ENCODE assay signal across 24 cellular contexts in the genomic region with DNA sequence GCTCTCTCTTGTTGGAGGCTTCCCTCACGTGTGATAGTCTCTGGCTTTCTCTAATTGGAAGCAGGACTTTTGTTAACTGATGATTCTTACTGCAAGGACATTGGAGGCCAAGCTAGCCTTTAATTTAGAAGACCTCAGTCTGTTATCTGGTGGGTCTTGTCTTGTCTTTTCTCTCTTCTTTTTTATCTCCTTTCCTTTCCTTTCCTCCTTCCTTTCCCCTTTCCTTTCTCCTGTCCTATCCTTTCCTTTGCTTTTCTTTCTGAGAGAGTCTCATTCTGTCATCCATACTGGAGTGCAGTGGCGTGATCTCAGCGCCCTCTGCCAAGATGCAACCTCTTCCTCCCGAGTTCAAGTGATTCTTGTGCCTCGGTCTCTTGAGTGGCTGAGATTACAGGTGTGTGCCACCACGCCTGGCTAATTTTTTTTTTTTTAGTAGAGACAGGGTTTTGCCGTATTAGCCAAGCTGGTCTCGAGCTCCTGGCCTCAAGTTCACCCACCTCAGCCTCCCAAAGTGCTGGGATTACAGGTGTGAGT.
"Had no signal": no experiment of that assay in that cellular context is flagged by ENCODE, and none has a peak within 500 bp of the region (broad histone marks: within the 10 kb centered on the region; RNA-seq: fewer than 3 reads in every experiment).

No MANE protein-coding gene starts in this region.

- H3K4me3 Mint-ChIP-seq: activated CD8-positive, alpha-beta T cell treated with anti-CD3 and anti-CD28 coated beads, Interleukin-2, amount 10 ng/mL, durations not matched to agents 7 days and 5 days; activated naive CD4-positive, alpha-beta T cell treated with anti-CD3 and anti-CD28 coated beads, Interleukin-2, amount 50 U/mL, for 24 hours; T-helper 1 cell treated with Interleukin-12 subunit alpha and Interleukin-12 subunit beta and Interleukin-4 antibody, amounts not matched to agents 30 μg/mL and 1 μg/mL, for 36 hours had no signal

- H3K4me1 ChIP-seq: breast epithelium, SJCRH30 had no signal

- DNase-seq: activated CD4-positive, alpha-beta T cell treated with anti-CD3 and anti-CD28 coated beads for 48 hours; activated CD4-positive, alpha-beta T cell treated with anti-CD3 and anti-CD28 coated beads, Interleukin-2, amount 50 U/mL, for 4 hours; activated CD4-positive, CD25-positive, alpha-beta regulatory T cell treated with anti-CD3 and anti-CD28 coated beads, Interleukin-2, amount 50 U/mL, for 72 hours; activated CD8-positive, alpha-beta memory T cell treated with anti-CD3 and anti-CD28 coated beads, Interleukin-2, amount 50 U/mL, for 48 hours; activated CD8-positive, alpha-beta T cell treated with anti-CD3 and anti-CD28 coated beads, Interleukin-2, amount 10 ng/mL, durations not matched to agents 7 days and 5 days; activated effector memory CD4-positive, alpha-beta T cell treated with Interleukin-2 at 50 U/mL for 16 hours; activated naive CD4-positive, alpha-beta T cell; activated T-cell treated with anti-CD3 and anti-CD28 coated beads, Interleukin-2, amount 50 U/mL, for 1 hour; aorta; caudate nucleus; Karpas-422; NCI-H1105 treated with DMSO at 0.1 percent for 48 hours; NCI-H1436 treated with DMSO at 0.1 percent for 48 hours; NCI-H187; NCI-H2081; NCI-H524; Peyer's patch; Right ventricle myocardium superior; SJCRH30; SK-N-SH had no signal

- H3K27me3 Mint-ChIP-seq: activated naive CD4-positive, alpha-beta T cell treated with anti-CD3 and anti-CD28 coated beads, Interleukin-2, amount 50 U/mL, for 24 hours had no signal

- H3K27ac Mint-ChIP-seq: activated CD8-positive, alpha-beta T cell treated with anti-CD3 and anti-CD28 coated beads, Interleukin-2, amount 10 ng/mL, durations not matched to agents 7 days and 5 days; activated naive CD4-positive, alpha-beta T cell treated with anti-CD3 and anti-CD28 coated beads, Interleukin-2, amount 50 U/mL, for 24 hours; T-helper 1 cell treated with Interleukin-12 subunit alpha and Interleukin-12 subunit beta and Interleukin-4 antibody, amounts not matched to agents 30 μg/mL and 1 μg/mL, for 36 hours had no signal

- H3K27ac ChIP-seq: breast epithelium, Peyer's patch, RWPE1, SJCRH30 had no signal

- H3K4me2 ChIP-seq: SK-N-SH had no signal

- H3K9me3 Mint-ChIP-seq: activated naive CD4-positive, alpha-beta T cell treated with anti-CD3 and anti-CD28 coated beads, Interleukin-2, amount 50 U/mL, for 24 hours; T-helper 1 cell treated with Interleukin-12 subunit alpha and Interleukin-12 subunit beta and Interleukin-4 antibody, amounts not matched to agents 30 μg/mL and 1 μg/mL, for 36 hours had no signal

- H3K9me3 ChIP-seq: breast epithelium, Peyer's patch, SJCRH30, SK-N-SH had no signal

- H3K27me3 ChIP-seq: breast epithelium, Peyer's patch, SJCRH30 had no signal

- H3K9ac ChIP-seq: SK-N-SH had no signal

- H3K36me3 ChIP-seq: breast epithelium, Peyer's patch, SJCRH30 had no signal

- H3K4me3 ChIP-seq: breast epithelium, Peyer's patch, SJCRH30 had no signal

- ATAC-seq: activated CD8-positive, alpha-beta T cell treated with anti-CD3 and anti-CD28 coated beads, Interleukin-2, amount 10 ng/mL, durations not matched to agents 7 days and 5 days had no signal
